Comparison of ENCODE assay signal across 1 cellular context in genomic region chr19:15286688-15287355, GRCh38.
TF ChIP-seq lines count a peak whose summit lies in the region.

No MANE protein-coding gene starts in this region.

TF ChIP-seq in endothelial cell of umbilical vein, 7 proteins besides CTCF, POLR2A, EP300 and RAD21:
- TF ChIP-seq FOS (IDR thresholded peaks at IDR 0.05; ENCODE audit: borderline replicate concordance, insufficient read depth, low read length) (no peak), EZH2 (IDR thresholded peaks at IDR 0.05; ENCODE audit: borderline replicate concordance, low read depth, low read length, severe bottlenecking) (no peak)
